8 cellular contexts compared by ENCODE assay signal in genomic region chr2:6434396-6434795, GRCh38.
"Had no signal": no experiment of that assay in that cellular context is flagged by ENCODE, and none has a peak within 500 bp of the region (broad histone marks: within the 10 kb centered on the region; RNA-seq: fewer than 3 reads in every experiment).

No MANE protein-coding gene starts in this region.

- H3K27ac Mint-ChIP-seq: HFFc6, IgD-negative memory B cell had no signal

- H3K27me3 Mint-ChIP-seq: IgD-negative memory B cell had no signal

- DNase-seq: GOT3, H7, HFFc6, KBM-7 had no signal

- H3K9me3 ChIP-seq: HAP-1 had no signal

- H3K4me1 ChIP-seq: HAP-1 had no signal

- H3K4me3 Mint-ChIP-seq: HFFc6, IgD-negative memory B cell had no signal

- H3K4me3 ChIP-seq: HAP-1 had no signal

- H3K27ac ChIP-seq: HL-60 had no signal

- H3K36me3 ChIP-seq: HAP-1 had no signal

- ATAC-seq: HCT116 had no signal
